Comparison of ENCODE assay signal across 16 cellular contexts in genomic region chr7:25731881-25732240, GRCh38.
DNase-seq lines count a peak whose midpoint lies in the region; ATAC-seq, FAIRE-seq and TF ChIP-seq lines count a peak whose summit lies in the region.
"Had no signal": no experiment of that assay in that cellular context is flagged by ENCODE, and none has a peak within 500 bp of the region (broad histone marks: within the 10 kb centered on the region; RNA-seq: fewer than 3 reads in every experiment).

No MANE protein-coding gene starts in this region.

- H3K4me3 ChIP-seq in SK-N-MC, result peak overlapping the region; percentile 49
- no peak overlapping the region for H3K4me3 ChIP-seq in H1 (ENCODE audit: extremely low read depth in 1 of 4, insufficient read depth in 2 of 4, low read depth in 3 of 4, low read length in 4 of 4)
- H3K4me3 ChIP-seq in parathyroid adenoma (ENCODE audit: low read depth, low read length), result no peak overlapping the region
- H3K4me3 ChIP-seq in transverse colon, result no peak overlapping the region

- H2BK5ac ChIP-seq in H1 (ENCODE audit: low read depth, low read length), result no peak overlapping the region; the same call in 1 of the 2 replicates

- no peak overlapping the region for H3K23ac ChIP-seq in H1 (ENCODE audit: insufficient read length)

- no peak overlapping the region for H4K91ac ChIP-seq in H1 (replicated peaks; ENCODE audit: insufficient read length, low read length)

- H4K8ac ChIP-seq in H1 (ENCODE audit: extremely low read depth, insufficient read depth, low read length), result no peak overlapping the region

- no peaks in the 10 kb centered on the region for H3K23me2 ChIP-seq in H1 (ENCODE audit: low read depth, low read length)

- CTCF ChIA-PET in H1 (lab: Charles Lee; ENCODE audit: partially characterized antibody), result interaction anchor here (0.8 to 1.7 kb wide), 5 partner anchors 9 to 116 kb away, joined by 3 to 7 read pairs (median 4); no protein-coding TSS in a partner anchor

- intact Hi-C loops in transverse colon (cut with DNase I; ENCODE audit: low total_unique reads), result no loop called here

- H3K9ac ChIP-seq in SK-N-MC (ENCODE audit: insufficient read length) (no peak overlapping the region), H1 (replicated peaks in 1 of 4; ENCODE audit: extremely low read depth in 1 of 4, low read depth in 3 of 4, low read length in 3 of 4) (no peak overlapping the region), parathyroid adenoma (no peak overlapping the region)

- H3K4me1 ChIP-seq in H1 (replicated peaks in 1 of 4; ENCODE audit: control insufficient read depth in 3 of 4, insufficient read depth in 4 of 4, low read length in 3 of 4) (peaks cover 1 to 15% (median 3%) of the 10 kb centered on the region in 4 experiments; a peak in 4 of 7 replicates), parathyroid adenoma (peaks cover 33% of the 10 kb centered on the region), transverse colon (peaks cover 0 to 14% (median 3%) of the 10 kb centered on the region in 4 donors)
- H3K4me1 ChIP-seq: BE2C had no signal

- H3K27me3 ChIP-seq in H1 (replicated peaks in 1 of 4; ENCODE audit: control insufficient read depth in 3 of 4, extremely low read depth in 1 of 4, insufficient read depth in 3 of 4, low read length in 3 of 4) (no peaks in the 10 kb centered on the region; a peak in 1 of 7 replicates), parathyroid adenoma (ENCODE audit: control insufficient read depth, insufficient read depth, low read length) (no peaks in the 10 kb centered on the region), transverse colon (no peaks in the 10 kb centered on the region)
- H3K27me3 ChIP-seq: BE2C had no signal

- H3K4me1 Mint-ChIP-seq in activated T-cell treated with anti-CD3 and anti-CD28 coated beads, Interleukin-2, amount 50 U/mL, for 24 hours (ENCODE audit: low read depth), result no peaks in the 10 kb centered on the region
- H3K4me1 Mint-ChIP-seq: CD4-positive, alpha-beta memory T cell had no signal

- TF ChIP-seq POLR2A in H1 (IDR thresholded peaks at IDR 0.05; ENCODE audit: control extremely low read depth in 1 of 2, low read depth in 2 of 2, low read length in 2 of 2) (no peak), transverse colon (IDR thresholded peaks at IDR 0.05) (no peak)

- H3K4me2 ChIP-seq in H1 (ENCODE audit: insufficient read depth in 1 of 2, low read depth in 2 of 2, low read length in 2 of 2) (no peak overlapping the region), parathyroid adenoma (ENCODE audit: low read length) (no peak overlapping the region)

- H2BK12ac ChIP-seq in H1 (ENCODE audit: low read depth, low read length), result no peak overlapping the region

- H3K36me3 ChIP-seq in SK-N-MC (ENCODE audit: insufficient read depth, low read length) (no peaks in the 10 kb centered on the region), H1 (ENCODE audit: control insufficient read depth in 2 of 4, insufficient read depth in 4 of 4, low read length in 3 of 4) (no peaks in the 10 kb centered on the region), parathyroid adenoma (ENCODE audit: control insufficient read depth, insufficient read depth, low read length) (no peaks in the 10 kb centered on the region), transverse colon (no peaks in the 10 kb centered on the region)
- H3K36me3 ChIP-seq: BE2C had no signal

- WGBS in H1 (ENCODE audit: extremely low coverage in 1 of 2, insufficient coverage in 1 of 2, insufficient read length in 1 of 2, insufficient replicate concordance in 2 of 2, low coverage in 1 of 2, low lambda C conversion rate in 2 of 2, missing lambda C conversion rate in 1 of 2), 2 experiments, result 87% methylated on average over 2 of the region's 2 CpGs; no CpG with 5 or more reads in 1 of the 2 experiments
- 88% methylated on average over 2 of the region's 2 CpGs for WGBS in transverse colon (ENCODE audit: low coverage in 1 of 2), 2 donors

- ATAC-seq in HG02852 (IDR thresholded peaks at IDR 0.05; ENCODE audit: unreplicated experiment), result no peak

- no peaks in the 10 kb centered on the region for H3K79me1 ChIP-seq in H1 (ENCODE audit: low read depth, low read length)

- no peak overlapping the region for H3K14ac ChIP-seq in H1 (ENCODE audit: insufficient read length)

- TF ChIP-seq CTCF in H1 (IDR thresholded peaks at IDR 0.05; ENCODE audit: control extremely low read depth in 1 of 3, insufficient read depth in 1 of 3, low read depth in 1 of 3, low read length in 3 of 3) (no peak), parathyroid adenoma (IDR thresholded peaks at IDR 0.05) (no peak), transverse colon (IDR thresholded peaks at IDR 0.05) (no peak)

- no peaks in the 10 kb centered on the region for H3K36me3 Mint-ChIP-seq in activated T-cell treated with anti-CD3 and anti-CD28 coated beads, Interleukin-2, amount 50 U/mL, for 24 hours (ENCODE audit: low read depth)
- H3K36me3 Mint-ChIP-seq: CD4-positive, alpha-beta memory T cell had no signal

- TF ChIP-seq EP300 in H1 (IDR thresholded peaks at IDR 0.05; ENCODE audit: borderline replicate concordance in 1 of 2, low read depth in 2 of 2, low read length in 2 of 2) (no peak), transverse colon (IDR thresholded peaks at IDR 0.05; ENCODE audit: low read depth) (no peak)

- H3K4me3 Mint-ChIP-seq in activated T-cell treated with anti-CD3 and anti-CD28 coated beads, Interleukin-2, amount 50 U/mL, for 24 hours, result no peak overlapping the region
- H3K4me3 Mint-ChIP-seq: CD4-positive, alpha-beta memory T cell had no signal

- no peak overlapping the region for H2BK15ac ChIP-seq in H1 (ENCODE audit: low read length)

- POLR2A ChIA-PET in H1 (lab: Charles Lee; ENCODE audit: partially characterized antibody), result no interaction called here

- H3K27ac ChIP-seq in SK-N-MC, result peak overlapping the region; percentile 87
- H3K27ac ChIP-seq in H1 (ENCODE audit: low read depth, low read length), result no peak overlapping the region
- H3K27ac ChIP-seq in parathyroid adenoma, result peak overlapping the region; percentile 69
- peak overlapping the region; percentile 26 to 71 (median 60) for H3K27ac ChIP-seq in transverse colon

- no peak for TF ChIP-seq RAD21 in H1 (IDR thresholded peaks at IDR 0.05 in 1 of 2, conservative IDR thresholded peaks at IDR 0.05 in 1 of 2; ENCODE audit: low read depth in 2 of 2, low read length in 2 of 2)

- in situ Hi-C loops in transverse colon (cut with MboI; ENCODE audit: low pct_ligation_motif_present in 1 of 4, low pct_unique_long_range_greater_than_20kb in 1 of 4, low sequenced_read_pairs in 3 of 4), result no loop called here

- H3K27me3 Mint-ChIP-seq in activated T-cell treated with anti-CD3 and anti-CD28 coated beads, Interleukin-2, amount 50 U/mL, for 24 hours, result peaks cover 23% of the 10 kb centered on the region

- no peak overlapping the region for H2AFZ ChIP-seq in H1 (ENCODE audit: low read length)
- H2AFZ ChIP-seq in parathyroid adenoma, result peak overlapping the region; percentile 17

- H3K9me3 Mint-ChIP-seq in activated T-cell treated with anti-CD3 and anti-CD28 coated beads, Interleukin-2, amount 50 U/mL, for 24 hours, result peaks cover 1% of the 10 kb centered on the region
- H3K9me3 Mint-ChIP-seq: CD4-positive, alpha-beta memory T cell had no signal

- H3K4ac ChIP-seq in H1 (replicated peaks; ENCODE audit: insufficient read length, low read depth, low read length), result no peak overlapping the region

- no peak overlapping the region for H3K27ac Mint-ChIP-seq in activated T-cell treated with anti-CD3 and anti-CD28 coated beads, Interleukin-2, amount 50 U/mL, for 24 hours
- H3K27ac Mint-ChIP-seq: CD4-positive, alpha-beta memory T cell had no signal

- peak overlapping the region; percentile 43; the same call in 1 of the 2 replicates for H2BK20ac ChIP-seq in H1 (ENCODE audit: low read length)

- H3K18ac ChIP-seq in H1 (ENCODE audit: extremely low read depth, low read length), result peak overlapping the region; percentile 57; the same call in 1 of the 2 replicates

- no peak overlapping the region for H4K5ac ChIP-seq in H1 (ENCODE audit: insufficient read length, low read depth, low read length)

- H3K9me3 ChIP-seq in SK-N-MC (ENCODE audit: low read depth, low read length) (no peaks in the 10 kb centered on the region), H1 (ENCODE audit: insufficient read depth in 2 of 2, low read depth in 1 of 2, low read length in 1 of 2) (no peaks in the 10 kb centered on the region), parathyroid adenoma (ENCODE audit: control insufficient read depth, low read length) (no peaks in the 10 kb centered on the region), transverse colon (no peaks in the 10 kb centered on the region)
- H3K9me3 ChIP-seq: BE2C had no signal

- no peak overlapping the region for H2AK5ac ChIP-seq in H1 (ENCODE audit: low read depth, low read length)

- no peak for FAIRE-seq in H1 (lab: Jason Lieb, UNC)
- FAIRE-seq: D721Med, H54, RCC 7860 had no signal

- H3K79me2 ChIP-seq in H1 (ENCODE audit: control insufficient read depth in 1 of 2, insufficient read depth in 2 of 2, low read length in 2 of 2), result no peaks in the 10 kb centered on the region
- H3K79me2 ChIP-seq in parathyroid adenoma, result no peaks in the 10 kb centered on the region

- no peaks in the 10 kb centered on the region for H4K20me1 ChIP-seq in H1 (replicated peaks in 1 of 2; ENCODE audit: control insufficient read depth in 1 of 2, insufficient read depth in 2 of 2, low read length in 2 of 2)

- no peak overlapping the region for H3K56ac ChIP-seq in H1 (replicated peaks; ENCODE audit: insufficient read length, low read depth, low read length)

- DNase-seq in SK-N-MC (ENCODE audit: low read depth, low spot score) (no peak), H1 (ENCODE audit: low read depth in 1 of 2, low spot score in 2 of 2) (no peak), transverse colon (no peak), GM19238 (ENCODE audit: insufficient read length, low spot score) (no peak)
- no peak for DNase-seq in activated T-cell treated with anti-CD3 and anti-CD28 coated beads, Interleukin-2, amount 50 U/mL, for 24 hours
- DNase-seq: BE2C; CD4-positive, alpha-beta memory T cell; Kasumi-1; NCI-H1105 treated with DMSO at 0.1 percent for 48 hours; NCI-H2029 treated with DMSO at 0.1 percent for 48 hours; NCI-H524 had no signal

- no peak overlapping the region for H2BK120ac ChIP-seq in H1 (replicated peaks; ENCODE audit: low read depth, low read length)

TF ChIP-seq in H1, 55 proteins besides CTCF, POLR2A, EP300 and RAD21 (continues in another document):
- TF ChIP-seq NRF1 (IDR thresholded peaks at IDR 0.05; ENCODE audit: low read depth, low read length), result no peak
- no peak for TF ChIP-seq TEAD4 (IDR thresholded peaks at IDR 0.05; ENCODE audit: low read depth, low read length)
- TF ChIP-seq TCF12 (IDR thresholded peaks at IDR 0.05; ENCODE audit: low read depth, low read length), result no peak
- no peak for TF ChIP-seq YY1 (IDR thresholded peaks at IDR 0.05; ENCODE audit: low read depth, low read length)
- TF ChIP-seq SP4 (IDR thresholded peaks at IDR 0.05; ENCODE audit: low read length), result no peak
- no peak for TF ChIP-seq ASH2L (IDR thresholded peaks at IDR 0.05; ENCODE audit: low read length)
- TF ChIP-seq SRF (IDR thresholded peaks at IDR 0.05; ENCODE audit: low read depth, low read length), result no peak
- no peak for TF ChIP-seq CBX8 (IDR thresholded peaks at IDR 0.05; ENCODE audit: borderline replicate concordance, low read depth, low read length)
- TF ChIP-seq RXRA (IDR thresholded peaks at IDR 0.05; ENCODE audit: insufficient read depth, low read depth, low read length), result no peak
- no peak for TF ChIP-seq SP1 (IDR thresholded peaks at IDR 0.05; ENCODE audit: low read depth, low read length)
